Comparison of ENCODE assay signal across 8 cellular contexts in the genomic region with DNA sequence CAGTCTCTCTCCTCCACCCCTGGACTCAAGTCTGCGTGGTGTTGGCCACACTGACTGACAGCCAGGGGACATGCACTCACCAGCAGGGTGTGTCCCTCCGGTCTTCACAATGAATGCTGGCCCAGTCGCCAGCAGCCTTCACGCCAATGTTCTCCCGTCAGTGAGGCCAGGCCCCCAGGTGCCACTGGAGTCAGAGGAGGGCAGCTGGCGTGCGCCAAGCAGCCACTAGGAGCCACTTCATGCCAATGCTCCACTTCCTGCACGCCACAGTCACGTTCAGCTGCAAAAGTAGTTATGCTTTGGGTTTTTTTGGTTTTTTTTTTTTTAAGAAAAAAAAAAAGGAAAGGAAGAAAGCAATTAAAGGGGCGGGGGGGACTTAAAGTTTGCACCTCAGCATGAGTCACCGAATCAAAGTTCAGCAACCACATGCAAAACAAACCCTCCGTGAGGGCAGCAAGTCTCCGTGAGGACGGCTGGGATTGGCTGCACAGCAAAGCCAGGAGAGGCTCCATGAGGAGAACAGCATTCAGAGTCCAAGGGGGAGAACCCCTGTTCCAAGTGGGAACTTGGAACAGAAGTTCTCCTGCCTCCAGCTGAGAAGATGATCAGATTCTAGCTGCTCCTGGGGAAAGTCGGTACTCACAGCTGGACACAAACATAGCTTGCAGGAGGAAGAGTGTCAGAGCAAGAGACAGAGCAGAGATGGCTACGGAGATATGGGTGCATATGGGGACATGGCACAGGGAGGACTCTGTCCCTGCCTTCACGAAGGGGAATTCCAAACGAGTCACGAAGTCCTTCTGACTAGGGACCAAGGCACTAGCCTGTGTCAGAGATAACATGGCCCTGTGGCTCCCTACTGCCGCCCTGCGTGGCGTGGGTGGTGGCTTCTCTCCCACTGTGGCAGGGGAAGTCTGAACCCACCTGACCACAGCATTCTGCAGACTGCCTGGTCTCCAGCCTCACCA. TPM values are rescaled to one million over a fixed set of nuclear protein-coding genes. Genes with fewer than 3 reads are reported as not detected.
DNase-seq lines count a peak whose midpoint lies in the region; ATAC-seq and TF ChIP-seq lines count a peak whose summit lies in the region.

A gene (minus strand): TSS at position 282 of the 968 bp plus-strand sequence. CDS start 10,471 bp downstream, outside the sequence.

- H3K4me1 ChIP-seq in naive thymus-derived CD4-positive, alpha-beta T cell (ENCODE audit: control insufficient read depth in 2 of 2, insufficient read depth in 2 of 2, low read length in 2 of 2) = peaks cover 25 to 41% of the 10 kb centered on the region in 2 donors
- peaks cover 0 to 17% (median 4%) of the 10 kb centered on the region in 4 donors for H3K4me1 ChIP-seq in tibial nerve

- no peaks in the 10 kb centered on the region for H3K9me3 ChIP-seq in naive thymus-derived CD4-positive, alpha-beta T cell (ENCODE audit: control insufficient read depth in 2 of 3, low read length in 3 of 3)
- H3K9me3 ChIP-seq in tibial nerve = no peaks in the 10 kb centered on the region

- peak within 1 kb of the TSS; percentile 57 for H3K4me3 ChIP-seq in naive thymus-derived CD4-positive, alpha-beta T cell (ENCODE audit: low read length)
- H3K4me3 ChIP-seq in tibial nerve = peak within 1 kb of the TSS in 1 of 4 donors; percentile 33

- POLR2A ChIA-PET in naive thymus-derived CD4-positive, alpha-beta T cell (lab: Charles Lee) = interaction anchor here (0.6 to 1.9 kb wide), 10 partner anchors 14 to 419 kb away, joined by 3 to 6 read pairs (median 4); a partner anchor contains a TSS

- H3K4me1 Mint-ChIP-seq in naive thymus-derived CD4-positive, alpha-beta T cell = peaks cover 34 to 68% (median 57%) of the 10 kb centered on the region in 7 donors

- H3K27ac ChIP-seq in caudate nucleus (ENCODE audit: low read depth, low read length) (peak within 1 kb of the TSS; percentile 16), tibial nerve (peak within 1 kb of the TSS in 3 of 4 donors; percentile 42 to 76 (median 57))
- H3K27ac ChIP-seq in naive thymus-derived CD4-positive, alpha-beta T cell (ENCODE audit: low read depth, low read length) = peak within 1 kb of the TSS; percentile 90

- H3K27me3 ChIP-seq in naive thymus-derived CD4-positive, alpha-beta T cell (ENCODE audit: control insufficient read depth in 2 of 2, insufficient read depth in 2 of 2, low read length in 2 of 2) = no peaks in the 10 kb centered on the region
- no peaks in the 10 kb centered on the region for H3K27me3 ChIP-seq in tibial nerve

- H3K27me3 Mint-ChIP-seq in naive thymus-derived CD4-positive, alpha-beta T cell = no peaks in the 10 kb centered on the region

- peak within 1 kb of the TSS; percentile 94 to 100 (median 98) for H3K27ac Mint-ChIP-seq in naive thymus-derived CD4-positive, alpha-beta T cell

- TF ChIP-seq POLR2A in tibial nerve (IDR thresholded peaks at IDR 0.05) = no peak

- TF ChIP-seq CTCF in tibial nerve (IDR thresholded peaks at IDR 0.05) = peak in 4 of 5 experiments; percentile 16 to 30 (median 28)

- 65 to 68% methylated on average over 21 to 22 of the region's 22 CpGs for WGBS in tibial nerve, 2 donors

- peak; percentile 17 to 33 for TF ChIP-seq EP300 in tibial nerve (IDR thresholded peaks at IDR 0.05)

- DNase-seq in AG20443 (ENCODE audit: low spot score) (peak; percentile 57), UCSD-AML1 (lab: John Stamatoyannopoulos, UW; ENCODE audit: unreplicated experiment) (peak; percentile 29), caudate nucleus (lab: John Stamatoyannopoulos, UW) (no peak), tibial nerve (ENCODE audit: low spot score in 2 of 2) (peak in 1 of 2 donors; percentile 45), NCI-H774 (lab: John Stamatoyannopoulos, UW) (no peak)
- peak; percentile 65 to 85 (median 79) for DNase-seq in naive thymus-derived CD4-positive, alpha-beta T cell

- H3K36me3 Mint-ChIP-seq in naive thymus-derived CD4-positive, alpha-beta T cell = peaks cover 0 to 24% (median 2%) of the 10 kb centered on the region in 5 donors

- CTCF ChIA-PET in naive thymus-derived CD4-positive, alpha-beta T cell (lab: Charles Lee) = interaction anchor here (0.6 to 3.7 kb wide), 13 partner anchors 8 to 456 kb away, joined by 3 to 22 read pairs (median 5); a partner anchor contains a TSS

- no peaks in the 10 kb centered on the region for H3K36me3 ChIP-seq in naive thymus-derived CD4-positive, alpha-beta T cell (ENCODE audit: control insufficient read depth in 2 of 3, insufficient read depth in 3 of 3, low read length in 3 of 3)
- no peaks in the 10 kb centered on the region for H3K36me3 ChIP-seq in tibial nerve

- ATAC-seq in GM19351 (IDR thresholded peaks at IDR 0.05; ENCODE audit: unreplicated experiment) (peak; percentile 34), HG03469 (IDR thresholded peaks at IDR 0.05; ENCODE audit: unreplicated experiment) (peak; percentile 29)
- peak; percentile 83 for ATAC-seq in naive thymus-derived CD4-positive, alpha-beta T cell

- H3K4me3 Mint-ChIP-seq in naive thymus-derived CD4-positive, alpha-beta T cell = peak within 1 kb of the TSS; percentile 85 to 95 (median 92)

- H3K9me3 Mint-ChIP-seq in naive thymus-derived CD4-positive, alpha-beta T cell = no peaks in the 10 kb centered on the region

- intact Hi-C loops in naive thymus-derived CD4-positive, alpha-beta T cell (cut with micrococcal nuclease) = loop anchor here (1.0 to 2.0 kb wide), 8 partner anchors 10 to 81 kb away; a partner anchor contains a TSS

RNA-seq across cellular contexts. Expression of the gene that starts here (rescaled TPM):
- total RNA-seq in naive thymus-derived CD4-positive, alpha-beta T cell = 10 to 100 TPM; 30.1 to 85.6 (median 74.1) TPM
- 1 to 10 TPM; 1.8 to 2.3 TPM for polyA plus RNA-seq in naive thymus-derived CD4-positive, alpha-beta T cell
- total RNA-seq in tibial nerve = 1 to 10 TPM; 1.6 to 7.2 (median 3.1) TPM

Comparison
In these comparisons a context has a peak if more than half of its experiments do, and no peak if none do; other contexts are left out.
1. DNase-seq: peak in AG20443 (single experiment), UCSD-AML1 (single experiment) and naive thymus-derived CD4-positive, alpha-beta T cell (9 of 9); none in caudate nucleus (0 of 61) and NCI-H774 (single experiment).
2. ATAC-seq: peak in every context shown above with its lines; median percentile 83 in naive thymus-derived CD4-positive, alpha-beta T cell; 34 in GM19351; 29 in HG03469.
3. H3K27ac ChIP-seq: peak in every context shown above with its lines; median percentile 90 in naive thymus-derived CD4-positive, alpha-beta T cell; 57 in tibial nerve; 16 in caudate nucleus.